In genomic region chr6:6003334-6004146, GRCh38 we compare ENCODE assay signal across 8 cellular contexts. TPM values are rescaled to one million over a fixed set of nuclear protein-coding genes. Genes with fewer than 3 reads are reported as not detected.
A peak's percentile ranks its signal among the peaks of the same experiment; 100 is the strongest.
DNase-seq lines count a peak whose midpoint lies in the region; ATAC-seq, FAIRE-seq and TF ChIP-seq lines count a peak whose summit lies in the region.

No MANE protein-coding gene starts in this region.

- DNase-seq in CD14-positive monocyte (ENCODE audit: low spot score) (peak; percentile 59), KBM-7 (peak; percentile 78), astrocyte of the hippocampus (ENCODE audit: low read depth, low spot score) (peak; percentile 59), left kidney (ENCODE audit: low read depth, low spot score) (peak; percentile 78), thoracic aorta (ENCODE audit: low spot score) (no peak), D721Med (ENCODE audit: insufficient read length, low spot score) (no peak), putamen (ENCODE audit: low spot score) (no peak)

- ATAC-seq in thoracic aorta (ENCODE audit: insufficient number of reproducible peaks, low FRiP score, low read depth) (no peak), HG03108 (IDR thresholded peaks at IDR 0.05; ENCODE audit: unreplicated experiment) (no peak)

- FAIRE-seq in D721Med (lab: Jason Lieb, UNC): no peak

- no peaks in the 10 kb centered on the region for H3K36me3 ChIP-seq in thoracic aorta

- H3K36me3 Mint-ChIP-seq in CD14-positive monocyte: peaks cover 25 to 47% of the 10 kb centered on the region in 2 donors

- intact Hi-C loops in CD14-positive monocyte (cut with micrococcal nuclease): loop anchor here in 1 of 2 donors (10.0 kb wide), 1 partner anchor 1229 kb away; the partner anchor contains the start of gene CDYL

- no peaks in the 10 kb centered on the region for H3K9me3 ChIP-seq in thoracic aorta

- no peak for TF ChIP-seq CTCF in CD14-positive monocyte (IDR thresholded peaks at IDR 0.05)
- TF ChIP-seq CTCF in thoracic aorta (IDR thresholded peaks at IDR 0.05): no peak
- no peak for TF ChIP-seq CTCF in D721Med (IDR thresholded peaks at IDR 0.05; ENCODE audit: insufficient read depth, missing control alignments)

- H3K4me3 Mint-ChIP-seq in CD14-positive monocyte: peak overlapping the region; percentile 82 to 97

- peaks cover 18 to 84% (median 68%) of the 10 kb centered on the region in 7 donors for H3K9me3 Mint-ChIP-seq in CD14-positive monocyte

- peak overlapping the region in 1 of 2 donors; percentile 10 for H3K27ac ChIP-seq in thoracic aorta

- H3K4me1 Mint-ChIP-seq in CD14-positive monocyte: peaks cover 87% of the 10 kb centered on the region

- H3K4me1 ChIP-seq in thoracic aorta (ENCODE audit: control insufficient read depth in 1 of 2, low read depth in 2 of 2): peaks cover 21 to 49% of the 10 kb centered on the region in 2 donors

- H3K27me3 ChIP-seq in thoracic aorta (replicated peaks; ENCODE audit: insufficient read depth): peaks cover 68% of the 10 kb centered on the region

- no peak overlapping the region for H3K27ac Mint-ChIP-seq in CD14-positive monocyte

- in situ Hi-C loops in KBM-7 (cut with MboI; ENCODE audit: low pct_unique_long_range_greater_than_20kb, low sequenced_read_pairs): no loop called here

- peak overlapping the region; percentile 54 for H3K4me3 ChIP-seq in thoracic aorta

- peaks cover 98 to 100% (median 99%) of the 10 kb centered on the region in 3 donors for H3K27me3 Mint-ChIP-seq in CD14-positive monocyte (ENCODE audit: low read depth in 3 of 3)

RNA-seq across cellular contexts. Expression of gene NRN1, which starts 3.2 kb away (rescaled TPM):
- not detected for polyA plus RNA-seq in CD14-positive monocyte
- total RNA-seq in thoracic aorta: 1 to 10 TPM; 5.0 to 7.5 TPM

Comparison
In these comparisons a context has a peak if more than half of its experiments do, and no peak if none do; other contexts are left out.
1. DNase-seq: peak in CD14-positive monocyte (single experiment), KBM-7 (single experiment), astrocyte of the hippocampus (single experiment) and left kidney (single experiment); none in thoracic aorta (single experiment), D721Med (single experiment) and putamen (single experiment).